ENCODE assay signal across 1 cellular context in genomic region chr2:17545680-17546613, GRCh38.
TF ChIP-seq lines count a peak whose summit lies in the region.

No MANE protein-coding gene starts in this region.

TF ChIP-seq in HepG2, 621 proteins besides CTCF, POLR2A, EP300 and RAD21 (continued from another document and continues in another):
- TF ChIP-seq NPAS2 (CRISPR knock-in tag; IDR thresholded peaks at IDR 0.05; ENCODE audit: borderline replicate concordance) (no peak), ZNF12 (CRISPR knock-in tag; IDR thresholded peaks at IDR 0.05) (no peak), TFAP4 (IDR thresholded peaks at IDR 0.05; ENCODE audit: borderline replicate concordance, low read depth) (no peak), ZNF652 (CRISPR knock-in tag; IDR thresholded peaks at IDR 0.05; ENCODE audit: borderline replicate concordance, low read depth) (no peak), ZNF598 (CRISPR knock-in tag; IDR thresholded peaks at IDR 0.05; ENCODE audit: borderline replicate concordance) (no peak), GABPB1 (CRISPR knock-in tag; IDR thresholded peaks at IDR 0.05) (no peak), DPF2 (CRISPR knock-in tag; IDR thresholded peaks at IDR 0.05; ENCODE audit: borderline replicate concordance, low read depth) (no peak), PRMT3 (CRISPR knock-in tag; IDR thresholded peaks at IDR 0.05; ENCODE audit: borderline replicate concordance, low read depth) (no peak), NFIC (IDR thresholded peaks at IDR 0.05; ENCODE audit: low read length) (peak; percentile 87; the same call in 1 of the 2 replicates), PAWR (CRISPR knock-in tag; IDR thresholded peaks at IDR 0.05; ENCODE audit: borderline replicate concordance) (no peak), ZNF614 (CRISPR knock-in tag; IDR thresholded peaks at IDR 0.05; ENCODE audit: borderline replicate concordance) (no peak), FOXO4 (CRISPR knock-in tag; conservative IDR thresholded peaks at IDR 0.05) (no peak), ZFAT (CRISPR knock-in tag; conservative IDR thresholded peaks at IDR 0.05) (no peak), ISX (CRISPR knock-in tag; conservative IDR thresholded peaks at IDR 0.05) (no peak), LCORL (IDR thresholded peaks at IDR 0.05) (peak; percentile 83), LCORL (CRISPR knock-in tag; IDR thresholded peaks at IDR 0.05) (0 out of 2 replicates have a peak, but pooled peaks have one; percentile 27), HIC2 (CRISPR knock-in tag; IDR thresholded peaks at IDR 0.05; ENCODE audit: low read depth) (no peak), NCOR1 (IDR thresholded peaks at IDR 0.05; ENCODE audit: borderline replicate concordance, low read length) (peak; percentile 96), ZGPAT (CRISPR knock-in tag; IDR thresholded peaks at IDR 0.05) (no peak), ZSCAN12 (CRISPR knock-in tag; IDR thresholded peaks at IDR 0.05) (no peak), ZNF577 (CRISPR knock-in tag; IDR thresholded peaks at IDR 0.05; ENCODE audit: borderline replicate concordance, low read depth) (no peak), U2AF1 (optimal IDR thresholded peaks at IDR 0.05; ENCODE audit: low read depth, low read length) (no peak), IRF9 (CRISPR knock-in tag; IDR thresholded peaks at IDR 0.05; ENCODE audit: borderline replicate concordance) (no peak), SP2 (CRISPR knock-in tag; IDR thresholded peaks at IDR 0.05) (no peak), ONECUT2 (CRISPR knock-in tag; IDR thresholded peaks at IDR 0.05) (no peak), HNF1A (IDR thresholded peaks at IDR 0.05; ENCODE audit: low read depth) (peak; percentile 97), HNF1A (CRISPR knock-in tag; IDR thresholded peaks at IDR 0.05; ENCODE audit: borderline replicate concordance) (peak; percentile 94; the same call in 1 of the 2 replicates), ZNF264 (CRISPR knock-in tag; IDR thresholded peaks at IDR 0.05) (no peak), ZNF616 (CRISPR knock-in tag; IDR thresholded peaks at IDR 0.05; ENCODE audit: low read depth) (no peak), ZNF10 (CRISPR knock-in tag; IDR thresholded peaks at IDR 0.05; ENCODE audit: borderline replicate concordance, low read depth) (no peak), TFDP2 (CRISPR knock-in tag; IDR thresholded peaks at IDR 0.05) (no peak), ZNF800 (CRISPR knock-in tag; IDR thresholded peaks at IDR 0.05) (no peak), ZUFSP (CRISPR knock-in tag; IDR thresholded peaks at IDR 0.05; ENCODE audit: borderline replicate concordance) (no peak), YY1 (IDR thresholded peaks at IDR 0.05; ENCODE audit: insufficient read depth, insufficient replicate concordance, low read depth, low read length) (no peak), TAF15 (IDR thresholded peaks at IDR 0.05; ENCODE audit: low read depth, low read length, poor library complexity, severe bottlenecking) (no peak), KAT7 (CRISPR knock-in tag; IDR thresholded peaks at IDR 0.05; ENCODE audit: borderline replicate concordance) (no peak; the same call in 1 of the 2 replicates), NFIB (CRISPR knock-in tag; IDR thresholded peaks at IDR 0.05; ENCODE audit: borderline replicate concordance) (no peak), ZNF333 (CRISPR knock-in tag; IDR thresholded peaks at IDR 0.05; ENCODE audit: borderline replicate concordance) (no peak), ZNF225 (CRISPR knock-in tag; IDR thresholded peaks at IDR 0.05) (no peak), TRIM24 (CRISPR knock-in tag; IDR thresholded peaks at IDR 0.05) (no peak), THAP8 (CRISPR knock-in tag; IDR thresholded peaks at IDR 0.05; ENCODE audit: borderline replicate concordance) (no peak), ZNF282 (IDR thresholded peaks at IDR 0.05; ENCODE audit: partially characterized antibody) (no peak)
- TF ChIP-seq, protein P1, sequence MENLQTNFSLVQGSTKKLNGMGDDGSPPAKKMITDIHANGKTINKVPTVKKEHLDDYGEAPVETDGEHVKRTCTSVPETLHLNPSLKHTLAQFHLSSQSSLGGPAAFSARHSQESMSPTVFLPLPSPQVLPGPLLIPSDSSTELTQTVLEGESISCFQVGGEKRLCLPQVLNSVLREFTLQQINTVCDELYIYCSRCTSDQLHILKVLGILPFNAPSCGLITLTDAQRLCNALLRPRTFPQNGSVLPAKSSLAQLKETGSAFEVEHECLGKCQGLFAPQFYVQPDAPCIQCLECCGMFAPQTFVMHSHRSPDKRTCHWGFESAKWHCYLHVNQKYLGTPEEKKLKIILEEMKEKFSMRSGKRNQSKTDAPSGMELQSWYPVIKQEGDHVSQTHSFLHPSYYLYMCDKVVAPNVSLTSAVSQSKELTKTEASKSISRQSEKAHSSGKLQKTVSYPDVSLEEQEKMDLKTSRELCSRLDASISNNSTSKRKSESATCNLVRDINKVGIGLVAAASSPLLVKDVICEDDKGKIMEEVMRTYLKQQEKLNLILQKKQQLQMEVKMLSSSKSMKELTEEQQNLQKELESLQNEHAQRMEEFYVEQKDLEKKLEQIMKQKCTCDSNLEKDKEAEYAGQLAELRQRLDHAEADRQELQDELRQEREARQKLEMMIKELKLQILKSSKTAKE (CRISPR knock-in tag; IDR thresholded peaks at IDR 0.05; ENCODE audit: borderline replicate concordance) = no peak
- TF ChIP-seq, protein P2, sequence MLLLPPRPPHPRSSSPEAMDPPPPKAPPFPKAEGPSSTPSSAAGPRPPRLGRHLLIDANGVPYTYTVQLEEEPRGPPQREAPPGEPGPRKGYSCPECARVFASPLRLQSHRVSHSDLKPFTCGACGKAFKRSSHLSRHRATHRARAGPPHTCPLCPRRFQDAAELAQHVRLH (CRISPR knock-in tag; IDR thresholded peaks at IDR 0.05; ENCODE audit: borderline replicate concordance, low read depth) = no peak
